In genomic region chr1:108209456-108210108, GRCh38 we compare ENCODE assay signal across 1 cellular context.
TF ChIP-seq lines count a peak whose summit lies in the region.

No MANE protein-coding gene starts in this region.

TF ChIP-seq in WTC11, 78 proteins besides CTCF, POLR2A, EP300 and RAD21 (continued from another document):
- no peak for TF ChIP-seq STAT6 (CRISPR knock-in tag; conservative IDR thresholded peaks at IDR 0.05; ENCODE audit: low read depth)
- no peak for TF ChIP-seq SP1 (CRISPR knock-in tag; conservative IDR thresholded peaks at IDR 0.05)
- TF ChIP-seq, protein P1, sequence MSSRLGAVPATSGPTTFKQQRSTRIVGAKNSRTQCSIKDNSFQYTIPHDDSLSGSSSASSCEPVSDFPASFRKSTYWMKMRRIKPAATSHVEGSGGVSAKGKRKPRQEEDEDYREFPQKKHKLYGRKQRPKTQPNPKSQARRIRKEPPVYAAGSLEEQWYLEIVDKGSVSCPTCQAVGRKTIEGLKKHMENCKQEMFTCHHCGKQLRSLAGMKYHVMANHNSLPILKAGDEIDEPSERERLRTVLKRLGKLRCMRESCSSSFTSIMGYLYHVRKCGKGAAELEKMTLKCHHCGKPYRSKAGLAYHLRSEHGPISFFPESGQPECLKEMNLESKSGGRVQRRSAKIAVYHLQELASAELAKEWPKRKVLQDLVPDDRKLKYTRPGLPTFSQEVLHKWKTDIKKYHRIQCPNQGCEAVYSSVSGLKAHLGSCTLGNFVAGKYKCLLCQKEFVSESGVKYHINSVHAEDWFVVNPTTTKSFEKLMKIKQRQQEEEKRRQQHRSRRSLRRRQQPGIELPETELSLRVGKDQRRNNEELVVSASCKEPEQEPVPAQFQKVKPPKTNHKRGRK (CRISPR knock-in tag; IDR thresholded peaks at IDR 0.05; ENCODE audit: borderline replicate concordance) = no peak
- TF ChIP-seq ZNF232 (CRISPR knock-in tag; IDR thresholded peaks at IDR 0.05) = no peak
- TF ChIP-seq, protein P2, sequence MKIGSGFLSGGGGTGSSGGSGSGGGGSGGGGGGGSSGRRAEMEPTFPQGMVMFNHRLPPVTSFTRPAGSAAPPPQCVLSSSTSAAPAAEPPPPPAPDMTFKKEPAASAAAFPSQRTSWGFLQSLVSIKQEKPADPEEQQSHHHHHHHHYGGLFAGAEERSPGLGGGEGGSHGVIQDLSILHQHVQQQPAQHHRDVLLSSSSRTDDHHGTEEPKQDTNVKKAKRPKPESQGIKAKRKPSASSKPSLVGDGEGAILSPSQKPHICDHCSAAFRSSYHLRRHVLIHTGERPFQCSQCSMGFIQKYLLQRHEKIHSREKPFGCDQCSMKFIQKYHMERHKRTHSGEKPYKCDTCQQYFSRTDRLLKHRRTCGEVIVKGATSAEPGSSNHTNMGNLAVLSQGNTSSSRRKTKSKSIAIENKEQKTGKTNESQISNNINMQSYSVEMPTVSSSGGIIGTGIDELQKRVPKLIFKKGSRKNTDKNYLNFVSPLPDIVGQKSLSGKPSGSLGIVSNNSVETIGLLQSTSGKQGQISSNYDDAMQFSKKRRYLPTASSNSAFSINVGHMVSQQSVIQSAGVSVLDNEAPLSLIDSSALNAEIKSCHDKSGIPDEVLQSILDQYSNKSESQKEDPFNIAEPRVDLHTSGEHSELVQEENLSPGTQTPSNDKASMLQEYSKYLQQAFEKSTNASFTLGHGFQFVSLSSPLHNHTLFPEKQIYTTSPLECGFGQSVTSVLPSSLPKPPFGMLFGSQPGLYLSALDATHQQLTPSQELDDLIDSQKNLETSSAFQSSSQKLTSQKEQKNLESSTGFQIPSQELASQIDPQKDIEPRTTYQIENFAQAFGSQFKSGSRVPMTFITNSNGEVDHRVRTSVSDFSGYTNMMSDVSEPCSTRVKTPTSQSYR (CRISPR knock-in tag; IDR thresholded peaks at IDR 0.05) = no peak
